Comparison of ENCODE assay signal across 23 cellular contexts in the genomic region with DNA sequence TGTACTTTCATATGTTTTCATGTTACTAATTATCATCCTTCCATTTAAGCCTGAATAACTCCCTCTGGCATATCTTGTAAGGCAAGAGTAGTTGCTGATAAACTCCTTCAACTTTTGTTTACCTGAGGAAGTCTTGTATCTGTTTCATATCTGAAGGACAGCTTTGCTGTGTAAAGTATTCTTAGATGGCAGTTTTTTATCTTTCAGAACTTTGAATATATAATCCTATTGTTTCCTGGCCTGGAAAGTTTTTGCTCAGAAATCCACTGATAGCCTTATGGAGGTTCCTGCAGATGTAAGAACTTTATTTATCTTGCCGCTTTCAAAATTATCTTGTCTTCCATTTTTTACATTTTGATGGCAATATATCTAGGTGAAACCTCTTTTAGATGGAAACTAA.
DNase-seq lines count a peak whose midpoint lies in the region; ATAC-seq, FAIRE-seq and TF ChIP-seq lines count a peak whose summit lies in the region.
"Had no signal": no experiment of that assay in that cellular context is flagged by ENCODE, and none has a peak within 500 bp of the region (broad histone marks: within the 10 kb centered on the region; RNA-seq: fewer than 3 reads in every experiment).

No MANE protein-coding gene starts in this region.

- H3K9me2 ChIP-seq in hepatocyte (replicated peaks; ENCODE audit: insufficient read depth), result no peaks in the 10 kb centered on the region

- intact Hi-C loops in HepG2 (cut with micrococcal nuclease; ENCODE audit: unreplicated experiment), result no loop called here
- intact Hi-C loops in right lobe of liver (cut with DNase I), result no loop called here

- TF ChIP-seq CTCF in HepG2 (CRISPR knock-in tag; IDR thresholded peaks at IDR 0.05) (no peak), right lobe of liver (IDR thresholded peaks at IDR 0.05) (no peak), hepatocyte (IDR thresholded peaks at IDR 0.05; ENCODE audit: poor library complexity) (no peak), D721Med (IDR thresholded peaks at IDR 0.05; ENCODE audit: insufficient read depth, missing control alignments) (no peak)

- H3K79me2 ChIP-seq in HepG2 (ENCODE audit: insufficient read depth, low read length) (no peaks in the 10 kb centered on the region), hepatocyte (no peaks in the 10 kb centered on the region)

- no TSS peak for BruUV-seq in HepG2 (replicated peaks; lab: Mats Ljungman, UMichigan)

- ATAC-seq in HepG2 (no peak), right lobe of liver (no peak), GM19397 (IDR thresholded peaks at IDR 0.05; ENCODE audit: unreplicated experiment) (no peak)
- ATAC-seq: A549; CD8-positive, alpha-beta T cell had no signal

- peaks cover 66% of the 10 kb centered on the region for H3K9me3 ChIP-seq in HepG2 (ENCODE audit: low read length)
- peaks cover 0 to 20% (median 6%) of the 10 kb centered on the region in 4 donors for H3K9me3 ChIP-seq in right lobe of liver
- peaks cover 52% of the 10 kb centered on the region for H3K9me3 ChIP-seq in hepatocyte (ENCODE audit: low read depth)

- H3K27me3 ChIP-seq in HepG2 (ENCODE audit: control insufficient read depth in 1 of 2, insufficient read depth in 2 of 2, low read length in 2 of 2) (no peaks in the 10 kb centered on the region), right lobe of liver (no peaks in the 10 kb centered on the region), hepatocyte (no peaks in the 10 kb centered on the region)
- H3K27me3 ChIP-seq: BLaER1 treated with 17β-estradiol and CSF1 and Interleukin-3, amounts not matched to agents 10 nM and 100 nM had no signal

- in situ Hi-C loops in HepG2 (cut with HindIII; ENCODE audit: extremely low pct_ligation_motif_present, low pct_unique_long_range_greater_than_20kb), result no loop called here

- no peak for DNase-seq in HepG2 (ENCODE audit: low spot score)
- no peak for DNase-seq in right lobe of liver
- DNase-seq in hepatocyte (ENCODE audit: low spot score), result no peak
- DNase-seq in D721Med (ENCODE audit: insufficient read length, low spot score), result no peak
- DNase-seq: AML-193; Caco-2; Calu3; CD4-positive, alpha-beta T cell; CD8-positive, alpha-beta T cell; DMS 273 treated with DMSO at 0.1 percent for 48 hours; DMS153; DMS53; DMS79; DND-41; GF-D8 had no signal

- H3K4me1 ChIP-seq in HepG2 (ENCODE audit: insufficient read depth, low read length) (no peaks in the 10 kb centered on the region), right lobe of liver (no peaks in the 10 kb centered on the region), hepatocyte (ENCODE audit: insufficient read depth) (no peaks in the 10 kb centered on the region)
- H3K4me1 ChIP-seq: A549; BLaER1 treated with 17β-estradiol and CSF1 and Interleukin-3, amounts not matched to agents 10 nM and 100 nM; Caco-2 had no signal

- TF ChIP-seq EP300 in HepG2 (IDR thresholded peaks at IDR 0.05; ENCODE audit: low read depth in 2 of 2, low read length in 2 of 2), result no peak
- TF ChIP-seq EP300 in HepG2 (CRISPR knock-in tag; IDR thresholded peaks at IDR 0.05; ENCODE audit: borderline replicate concordance), result no peak

- H3K4me3 ChIP-seq in HepG2 (replicated peaks in 1 of 3; ENCODE audit: insufficient read depth in 1 of 3, low read depth in 2 of 3, low read length in 3 of 3) (no peak overlapping the region), right lobe of liver (no peak overlapping the region), hepatocyte (peak overlapping the region; percentile 14)
- H3K4me3 ChIP-seq: A549; BLaER1 treated with 17β-estradiol and CSF1 and Interleukin-3, amounts not matched to agents 10 nM and 100 nM had no signal

- TF ChIP-seq POLR2A in HepG2 (IDR thresholded peaks at IDR 0.05; ENCODE audit: insufficient read depth in 1 of 2, low read depth in 2 of 2, low read length in 2 of 2) (no peak), right lobe of liver (IDR thresholded peaks at IDR 0.05) (no peak)

- no peak overlapping the region for H2AFZ ChIP-seq in HepG2 (ENCODE audit: low read length)
- no peak overlapping the region for H2AFZ ChIP-seq in hepatocyte

- H3K9ac ChIP-seq in HepG2 (ENCODE audit: insufficient read depth, low read depth, low read length), result no peak overlapping the region
- H3K9ac ChIP-seq: BLaER1 treated with 17β-estradiol and CSF1 and Interleukin-3, amounts not matched to agents 10 nM and 100 nM had no signal

- no peaks in the 10 kb centered on the region for H3K36me3 ChIP-seq in HepG2 (replicated peaks in 1 of 2; ENCODE audit: control insufficient read depth in 1 of 2, insufficient read depth in 2 of 2, low read length in 2 of 2)
- no peaks in the 10 kb centered on the region for H3K36me3 ChIP-seq in right lobe of liver
- H3K36me3 ChIP-seq in hepatocyte (replicated peaks; ENCODE audit: insufficient read depth, low read depth), result no peaks in the 10 kb centered on the region

- H4K20me1 ChIP-seq in HepG2 (ENCODE audit: insufficient read depth, low read length) (no peaks in the 10 kb centered on the region), hepatocyte (ENCODE audit: insufficient read depth, poor library complexity, severe bottlenecking) (no peaks in the 10 kb centered on the region)
- H4K20me1 ChIP-seq: BLaER1 treated with 17β-estradiol and CSF1 and Interleukin-3, amounts not matched to agents 10 nM and 100 nM had no signal

- POLR2A ChIA-PET in HepG2 (lab: Yijun Ruan, JAX), result no interaction called here

- H3K4me2 ChIP-seq in HepG2 (ENCODE audit: low read depth, low read length) (no peak overlapping the region), hepatocyte (no peak overlapping the region)
- H3K4me2 ChIP-seq: A549; BLaER1 treated with 17β-estradiol and CSF1 and Interleukin-3, amounts not matched to agents 10 nM and 100 nM had no signal

- H3K27ac ChIP-seq in HepG2 (ENCODE audit: extremely low read length, insufficient read depth, low read length), result no peak overlapping the region
- H3K27ac ChIP-seq in right lobe of liver, result no peak overlapping the region
- H3K27ac ChIP-seq in hepatocyte, result no peak overlapping the region
- H3K27ac ChIP-seq: 22Rv1; A549; BLaER1 treated with 17β-estradiol and CSF1 and Interleukin-3, amounts not matched to agents 10 nM and 100 nM; C4-2B had no signal

- CTCF ChIA-PET in HepG2 (lab: Yijun Ruan, JAX; ENCODE audit: low intra/inter-chr PET ratio, low total read pairs), result no interaction called here

- no peak for TF ChIP-seq RAD21 in HepG2 (CRISPR knock-in tag; IDR thresholded peaks at IDR 0.05)

- 94% methylated on average over 1 of the region's 1 CpG for WGBS in HepG2 (ENCODE audit: low lambda C conversion rate)
- 92% methylated on average over 1 of the region's 1 CpG for WGBS in right lobe of liver (ENCODE audit: insufficient coverage, low coverage, low lambda C conversion rate, missing lambda C conversion rate)
- WGBS in hepatocyte (ENCODE audit: low lambda C conversion rate, missing lambda C conversion rate), result 97% methylated on average over 1 of the region's 1 CpG

- FAIRE-seq in HepG2 (lab: Jason Lieb, UNC), result no peak
- no peak for FAIRE-seq in D721Med (lab: Jason Lieb, UNC)
- FAIRE-seq: A549, G401.6, GM12891, GM19239 had no signal

TF ChIP-seq in HepG2, 621 proteins besides CTCF, POLR2A, EP300 and RAD21:
- peak; percentile 30 for TF ChIP-seq AGO2 (optimal IDR thresholded peaks at IDR 0.05; ENCODE audit: low read depth, low read length)
- TF ChIP-seq SNAPC2 (CRISPR knock-in tag; IDR thresholded peaks at IDR 0.05), result no peak
TF ChIP-seq in HepG2: peak in this region for 1.
